Comparison of ENCODE assay signal across 9 cellular contexts in genomic region chr10:132407243-132407746, GRCh38. TPM values are rescaled to one million over a fixed set of nuclear protein-coding genes. Genes with fewer than 3 reads are reported as not detected.
DNase-seq lines count a peak whose midpoint lies in the region; ATAC-seq, FAIRE-seq and TF ChIP-seq lines count a peak whose summit lies in the region.
"Had no signal": no experiment of that assay in that cellular context is flagged by ENCODE, and none has a peak within 500 bp of the region (broad histone marks: within the 10 kb centered on the region; RNA-seq: fewer than 3 reads in every experiment).

No MANE protein-coding gene starts in this region.

- DNase-seq in CD14-positive monocyte (ENCODE audit: low spot score) (no peak), WERI-Rb-1 (no peak), left ventricle myocardium inferior (peak; percentile 74), pancreas (peak; percentile 90 to 98 (median 96)), SKM-1 (lab: John Stamatoyannopoulos, UW; ENCODE audit: unreplicated experiment) (no peak), MG63 (no peak), NCI-H526 (lab: John Stamatoyannopoulos, UW) (no peak)
- DNase-seq in activated T-helper 2 cell treated with anti-CD3 and anti-CD28 coated beads, Interferon-gamma antibody, Interleukin-2, Interleukin-4, amounts not matched to agents 10 μg/mL and 5 μg/mL and 100 μg/mL, durations not matched to agents 14 hours and 24 hours and 36 hours (ENCODE audit: low spot score) = no peak

- H3K4me1 ChIP-seq in left ventricle myocardium inferior (peaks cover 45% of the 10 kb centered on the region), pancreas (peaks cover 59 to 70% (median 68%) of the 10 kb centered on the region in 3 donors)

- intact Hi-C loops in CD14-positive monocyte (cut with micrococcal nuclease) (no loop called here), left ventricle myocardium inferior (cut with micrococcal nuclease) (no loop called here), pancreas (cut with DNase I) (no loop called here)
- intact Hi-C loops in activated T-helper 2 cell treated with anti-CD3 and anti-CD28 coated beads, Interferon-gamma antibody, Interleukin-2, Interleukin-4, amounts not matched to agents 10 μg/mL and 5 μg/mL and 100 μg/mL, durations not matched to agents 14 hours and 24 hours and 36 hours (cut with micrococcal nuclease) = no loop called here

- H3K27me3 ChIP-seq in WERI-Rb-1 (ENCODE audit: insufficient read depth, low read depth, severe bottlenecking) = no peaks in the 10 kb centered on the region
- no peaks in the 10 kb centered on the region for H3K27me3 ChIP-seq in left ventricle myocardium inferior (ENCODE audit: low read depth)
- no peaks in the 10 kb centered on the region for H3K27me3 ChIP-seq in pancreas
- H3K27me3 ChIP-seq in MG63 = no peaks in the 10 kb centered on the region

- peak; percentile 53 to 67 (median 66) for ATAC-seq in pancreas

- FAIRE-seq in pancreas (lab: Jason Lieb, UNC) = no peak
- FAIRE-seq: RCC 7860 had no signal

- H3K27me3 Mint-ChIP-seq in CD14-positive monocyte (ENCODE audit: low read depth in 3 of 3) = peaks cover 1 to 3% (median 2%) of the 10 kb centered on the region in 3 donors
- no peaks in the 10 kb centered on the region for H3K27me3 Mint-ChIP-seq in activated T-helper 2 cell treated with anti-CD3 and anti-CD28 coated beads, Interferon-gamma antibody, Interleukin-2, Interleukin-4, amounts not matched to agents 10 μg/mL and 5 μg/mL and 100 μg/mL, durations not matched to agents 14 hours and 24 hours and 36 hours (ENCODE audit: low read depth)

- H3K4me3 ChIP-seq in WERI-Rb-1 (ENCODE audit: low read depth, low read length) = no peak overlapping the region
- H3K4me3 ChIP-seq in left ventricle myocardium inferior = peak overlapping the region; percentile 44
- peak overlapping the region in 2 of 4 donors; percentile 29 to 33 for H3K4me3 ChIP-seq in pancreas
- no peak overlapping the region for H3K4me3 ChIP-seq in MG63

- no peaks in the 10 kb centered on the region for H3K9me3 Mint-ChIP-seq in CD14-positive monocyte
- H3K9me3 Mint-ChIP-seq in activated T-helper 2 cell treated with anti-CD3 and anti-CD28 coated beads, Interferon-gamma antibody, Interleukin-2, Interleukin-4, amounts not matched to agents 10 μg/mL and 5 μg/mL and 100 μg/mL, durations not matched to agents 14 hours and 24 hours and 36 hours = no peaks in the 10 kb centered on the region

- H3K27ac ChIP-seq in WERI-Rb-1 = peak overlapping the region; percentile 70
- H3K27ac ChIP-seq in left ventricle myocardium inferior (replicated peaks) = peak overlapping the region; percentile 86
- H3K27ac ChIP-seq in pancreas = peak overlapping the region; percentile 94 to 100 (median 98)

- peaks cover 46% of the 10 kb centered on the region for H3K36me3 ChIP-seq in WERI-Rb-1
- H3K36me3 ChIP-seq in left ventricle myocardium inferior = peaks cover 19% of the 10 kb centered on the region
- peaks cover 0 to 18% (median 16%) of the 10 kb centered on the region in 3 donors for H3K36me3 ChIP-seq in pancreas
- H3K36me3 ChIP-seq in MG63 = peaks cover 4% of the 10 kb centered on the region; the same call in 1 of the 2 replicates

- H3K4me1 Mint-ChIP-seq in CD14-positive monocyte = peaks cover 49% of the 10 kb centered on the region
- H3K4me1 Mint-ChIP-seq in activated T-helper 2 cell treated with anti-CD3 and anti-CD28 coated beads, Interferon-gamma antibody, Interleukin-2, Interleukin-4, amounts not matched to agents 10 μg/mL and 5 μg/mL and 100 μg/mL, durations not matched to agents 14 hours and 24 hours and 36 hours (ENCODE audit: low read depth) = no peaks in the 10 kb centered on the region

- no peaks in the 10 kb centered on the region for H3K9me3 ChIP-seq in WERI-Rb-1 (ENCODE audit: severe bottlenecking)
- H3K9me3 ChIP-seq in left ventricle myocardium inferior (replicated peaks) = no peaks in the 10 kb centered on the region
- no peaks in the 10 kb centered on the region for H3K9me3 ChIP-seq in pancreas
- no peaks in the 10 kb centered on the region for H3K9me3 ChIP-seq in MG63

- TF ChIP-seq CTCF in CD14-positive monocyte (IDR thresholded peaks at IDR 0.05) = no peak
- no peak for TF ChIP-seq CTCF in WERI-Rb-1 (IDR thresholded peaks at IDR 0.05; ENCODE audit: low read depth, low read length)
- no peak for TF ChIP-seq CTCF in left ventricle myocardium inferior (IDR thresholded peaks at IDR 0.05; ENCODE audit: borderline replicate concordance)
- no peak for TF ChIP-seq CTCF in pancreas (IDR thresholded peaks at IDR 0.05)

- peak overlapping the region; percentile 72 to 87 for H3K4me3 Mint-ChIP-seq in CD14-positive monocyte
- no peak overlapping the region for H3K4me3 Mint-ChIP-seq in activated T-helper 2 cell treated with anti-CD3 and anti-CD28 coated beads, Interferon-gamma antibody, Interleukin-2, Interleukin-4, amounts not matched to agents 10 μg/mL and 5 μg/mL and 100 μg/mL, durations not matched to agents 14 hours and 24 hours and 36 hours (ENCODE audit: low read depth)

- H3K27ac Mint-ChIP-seq in CD14-positive monocyte = peak overlapping the region; percentile 74 to 90 (median 89)
- H3K27ac Mint-ChIP-seq in activated T-helper 2 cell treated with anti-CD3 and anti-CD28 coated beads, Interferon-gamma antibody, Interleukin-2, Interleukin-4, amounts not matched to agents 10 μg/mL and 5 μg/mL and 100 μg/mL, durations not matched to agents 14 hours and 24 hours and 36 hours = no peak overlapping the region

- peaks cover 29 to 49% of the 10 kb centered on the region in 2 donors for H3K36me3 Mint-ChIP-seq in CD14-positive monocyte
- no peaks in the 10 kb centered on the region for H3K36me3 Mint-ChIP-seq in activated T-helper 2 cell treated with anti-CD3 and anti-CD28 coated beads, Interferon-gamma antibody, Interleukin-2, Interleukin-4, amounts not matched to agents 10 μg/mL and 5 μg/mL and 100 μg/mL, durations not matched to agents 14 hours and 24 hours and 36 hours (ENCODE audit: low read depth)

- WGBS in pancreas, 2 donors = 6 to 13% methylated on average over 10 to 12 of the region's 12 CpGs

RNA-seq across cellular contexts. Expression of gene PWWP2B, which starts 10.3 kb away (rescaled TPM):
- polyA plus RNA-seq in CD14-positive monocyte (1 to 10 TPM; 2.4 to 2.7 TPM), pancreas (10 to 100 TPM; 23.5 to 25.2 TPM)
- total RNA-seq in left ventricle myocardium inferior (17.2 TPM), pancreas (10 to 100 TPM; 17.8 to 44.1 (median 25.9) TPM)
- 20.1 and 25.2 TPM in 2 replicates for total RNA-seq in MG63 (2014; rRNA removed; shearing (Covaris generic); ENCODE audit: low replicate concordance)
- total RNA-seq in activated T-helper 2 cell treated with anti-CD3 and anti-CD28 coated beads, Interferon-gamma antibody, Interleukin-2, Interleukin-4, amounts not matched to agents 10 μg/mL and 5 μg/mL and 100 μg/mL, durations not matched to agents 14 hours and 24 hours and 36 hours = 3.8 TPM in 2 replicates

Comparison
In these comparisons a context has a peak if more than half of its experiments do, and no peak if none do; other contexts are left out.
1. DNase-seq: peak in left ventricle myocardium inferior (single experiment) and pancreas (6 of 6); none in CD14-positive monocyte (single experiment), WERI-Rb-1 (single experiment), SKM-1 (single experiment), MG63 (single experiment), NCI-H526 (0 of 2) and activated T-helper 2 cell treated with anti-CD3 and anti-CD28 coated beads, Interferon-gamma antibody, Interleukin-2, Interleukin-4, amounts not matched to agents 10 μg/mL and 5 μg/mL and 100 μg/mL, durations not matched to agents 14 hours and 24 hours and 36 hours (single experiment).
2. Peak in every context shown above with its lines, with median percentiles within 50 percentile points of each other: H3K27ac ChIP-seq.